ENCODE assay signal across 8 cellular contexts in genomic region chr6:159008656-159009288, GRCh38. TPM values are rescaled to one million over a fixed set of nuclear protein-coding genes. Genes with fewer than 3 reads are reported as not detected.
DNase-seq lines count a peak whose midpoint lies in the region; ATAC-seq and TF ChIP-seq lines count a peak whose summit lies in the region.

No MANE protein-coding gene starts in this region.

- peak; percentile 54 to 68 (median 66) for DNase-seq in CD4-positive, alpha-beta memory T cell
- DNase-seq in WTC11 (ENCODE audit: low spot score) (no peak), heart right ventricle (no peak), testis (no peak), dedifferentiated amniotic fluid mesenchymal stem cell (ENCODE audit: extremely low spot score) (no peak)

- H3K4me2 ChIP-seq in KMS-11, result peak overlapping the region; percentile 46

- peak overlapping the region; percentile 7 to 90 (median 77) for H3K27ac Mint-ChIP-seq in CD4-positive, alpha-beta memory T cell
- no peak overlapping the region for H3K27ac Mint-ChIP-seq in WTC11

- H3K9me3 Mint-ChIP-seq in CD4-positive, alpha-beta memory T cell, result peaks cover 0 to 1% (median 0%) of the 10 kb centered on the region in 8 donors
- H3K9me3 Mint-ChIP-seq in WTC11, result no peaks in the 10 kb centered on the region

- H3K4me1 ChIP-seq in CD4-positive, alpha-beta memory T cell (ENCODE audit: insufficient read depth, low read length), result peaks cover 44% of the 10 kb centered on the region
- H3K4me1 ChIP-seq in KMS-11 (ENCODE audit: low read depth, poor library complexity, severe bottlenecking) (peaks cover 11% of the 10 kb centered on the region), heart right ventricle (peaks cover 0 to 30% (median 0%) of the 10 kb centered on the region in 9 donors), testis (peaks cover 7% of the 10 kb centered on the region)

- CTCF ChIA-PET in CD4-positive, alpha-beta memory T cell (lab: Charles Lee; ENCODE audit: partially characterized antibody), result interaction anchor here (0.7 to 24.9 kb wide), 22 partner anchors 9 to 143 kb away, joined by 3 to 676 read pairs (median 6); partner anchors contain the start of genes RSPH3 and TAGAP
- CTCF ChIA-PET in WTC11 (lab: Charles Lee), result interaction anchor here (0.5 to 6.1 kb wide), 24 partner anchors 9 to 349 kb away, joined by 3 to 82 read pairs (median 4); partner anchors contain the start of gene RSPH3

- H3K36me3 Mint-ChIP-seq in CD4-positive, alpha-beta memory T cell, result peaks cover 0 to 5% of the 10 kb centered on the region in 2 donors
- no peaks in the 10 kb centered on the region for H3K36me3 Mint-ChIP-seq in WTC11

- H3K27me3 Mint-ChIP-seq in CD4-positive, alpha-beta memory T cell, result no peaks in the 10 kb centered on the region
- H3K27me3 Mint-ChIP-seq in WTC11 (ENCODE audit: low read depth), result no peaks in the 10 kb centered on the region

- H3K4me3 Mint-ChIP-seq in CD4-positive, alpha-beta memory T cell, result peak overlapping the region; percentile 64 to 77 (median 72)
- no peak overlapping the region for H3K4me3 Mint-ChIP-seq in WTC11

- H3K9ac ChIP-seq in KMS-11, result no peak overlapping the region

- peak; percentile 68; the same call in 1 of the 2 replicates for TF ChIP-seq CTCF in KMS-11 (conservative IDR thresholded peaks at IDR 0.05; ENCODE audit: low read depth, low read length)
- no peak for TF ChIP-seq CTCF in WTC11 (IDR thresholded peaks at IDR 0.05)
- TF ChIP-seq CTCF in heart right ventricle (IDR thresholded peaks at IDR 0.05), result peak; percentile 15 to 58 (median 48)
- peak; percentile 27 to 52 (median 37) for TF ChIP-seq CTCF in testis (IDR thresholded peaks at IDR 0.05)

- no peaks in the 10 kb centered on the region for H3K27me3 ChIP-seq in CD4-positive, alpha-beta memory T cell (ENCODE audit: insufficient read depth, low read length)
- H3K27me3 ChIP-seq in KMS-11 (ENCODE audit: insufficient read depth, low read depth) (no peaks in the 10 kb centered on the region), heart right ventricle (no peaks in the 10 kb centered on the region), testis (no peaks in the 10 kb centered on the region)

- POLR2A ChIA-PET in CD4-positive, alpha-beta memory T cell (lab: Charles Lee; ENCODE audit: partially characterized antibody), result interaction anchor here (1.0 to 22.0 kb wide), 13 partner anchors 9 to 127 kb away, joined by 3 to 651 read pairs (median 12); partner anchors contain the start of genes RSPH3 and TAGAP
- POLR2A ChIA-PET in WTC11 (lab: Charles Lee), result interaction anchor here (0.6 to 1.9 kb wide), 2 partner anchors 9 to 126 kb away, joined by 3 to 6 read pairs; partner anchors contain the start of gene RSPH3

- H3K36me3 ChIP-seq in CD4-positive, alpha-beta memory T cell (ENCODE audit: insufficient read depth, low read length), result no peaks in the 10 kb centered on the region
- H3K36me3 ChIP-seq in KMS-11 (ENCODE audit: insufficient read depth) (no peaks in the 10 kb centered on the region), heart right ventricle (no peaks in the 10 kb centered on the region), testis (ENCODE audit: low read depth, missing control alignments) (no peaks in the 10 kb centered on the region)

- ATAC-seq in GM18909 (IDR thresholded peaks at IDR 0.05; ENCODE audit: poor library complexity, unreplicated experiment) (peak; percentile 62), WTC11 (0 out of 2 replicates have a peak, but pooled peaks have one; percentile 41), heart right ventricle (peak in 5 of 8 donors; percentile 22 to 58 (median 47)), HG03457 (IDR thresholded peaks at IDR 0.05; ENCODE audit: unreplicated experiment) (no peak)

- peaks cover 37 to 55% (median 47%) of the 10 kb centered on the region in 4 donors for H3K4me1 Mint-ChIP-seq in CD4-positive, alpha-beta memory T cell
- no peaks in the 10 kb centered on the region for H3K4me1 Mint-ChIP-seq in WTC11

- H3K79me2 ChIP-seq in KMS-11 (ENCODE audit: insufficient read depth, low read depth), result no peaks in the 10 kb centered on the region

- H3K4me3 ChIP-seq in CD4-positive, alpha-beta memory T cell (ENCODE audit: low read length in 2 of 2), result peak overlapping the region in 1 of 2 donors; percentile 29
- H3K4me3 ChIP-seq in KMS-11 (IDR thresholded peaks at IDR 0.05; ENCODE audit: insufficient read depth, low read depth, low read length) (no peak overlapping the region), heart right ventricle (peak overlapping the region in 1 of 10 donors; percentile 20), testis (no peak overlapping the region)

- no peak for TF ChIP-seq POLR2A in testis (IDR thresholded peaks at IDR 0.05)

- H2AFZ ChIP-seq in KMS-11 (ENCODE audit: low read depth), result peak overlapping the region; percentile 32; the same call in 1 of the 2 replicates

- H3K9me3 ChIP-seq in CD4-positive, alpha-beta memory T cell (ENCODE audit: control insufficient read depth in 1 of 2, low read length in 2 of 2), result no peaks in the 10 kb centered on the region
- no peaks in the 10 kb centered on the region for H3K9me3 ChIP-seq in heart right ventricle
- H3K9me3 ChIP-seq in testis, result no peaks in the 10 kb centered on the region

- H3K27ac ChIP-seq in CD4-positive, alpha-beta memory T cell (ENCODE audit: low read depth, low read length), result no peak overlapping the region
- H3K27ac ChIP-seq in KMS-11 (no peak overlapping the region), heart right ventricle (peak overlapping the region in 1 of 10 donors; percentile 46), testis (no peak overlapping the region)

- intact Hi-C loops in CD4-positive, alpha-beta memory T cell (cut with micrococcal nuclease), result loop anchor here (1.0 kb wide), 3 partner anchors 34 to 126 kb away; no protein-coding TSS in a partner anchor
- intact Hi-C loops in heart right ventricle (cut with DNase I) (loop anchor here in 8 of 10 donors (1.0 to 10.0 kb wide), 7 partner anchors 94 to 126 kb away; no protein-coding TSS in a partner anchor), testis (cut with DNase I; ENCODE audit: low total_unique reads) (loop anchor here (10.0 kb wide), 1 partner anchor 126 kb away; no protein-coding TSS in a partner anchor)

- H4K20me1 ChIP-seq in KMS-11 (ENCODE audit: insufficient read depth), result no peaks in the 10 kb centered on the region

- WGBS in heart right ventricle, 2 donors, result 75 to 82% methylated on average over 10 of the region's 10 CpGs
- 83 to 85% methylated on average over 10 of the region's 10 CpGs for WGBS in testis, 2 donors

TF ChIP-seq in WTC11, 78 proteins besides CTCF, POLR2A, EP300 and RAD21 (continues in another document):
- TF ChIP-seq MYBL2 (CRISPR knock-in tag; IDR thresholded peaks at IDR 0.05) (no peak), ATF2 (CRISPR knock-in tag; IDR thresholded peaks at IDR 0.05; ENCODE audit: borderline replicate concordance, low read depth) (no peak), NFATC4 (CRISPR knock-in tag; IDR thresholded peaks at IDR 0.05) (no peak), NFE2L1 (CRISPR knock-in tag; IDR thresholded peaks at IDR 0.05) (no peak), ZBTB21 (CRISPR knock-in tag; IDR thresholded peaks at IDR 0.05; ENCODE audit: borderline replicate concordance) (no peak), CBFB (CRISPR knock-in tag; IDR thresholded peaks at IDR 0.05; ENCODE audit: low read depth) (no peak), ZNF219 (CRISPR knock-in tag; IDR thresholded peaks at IDR 0.05; ENCODE audit: borderline replicate concordance) (no peak), NR1H2 (CRISPR knock-in tag; IDR thresholded peaks at IDR 0.05) (no peak)
- TF ChIP-seq, protein P1, sequence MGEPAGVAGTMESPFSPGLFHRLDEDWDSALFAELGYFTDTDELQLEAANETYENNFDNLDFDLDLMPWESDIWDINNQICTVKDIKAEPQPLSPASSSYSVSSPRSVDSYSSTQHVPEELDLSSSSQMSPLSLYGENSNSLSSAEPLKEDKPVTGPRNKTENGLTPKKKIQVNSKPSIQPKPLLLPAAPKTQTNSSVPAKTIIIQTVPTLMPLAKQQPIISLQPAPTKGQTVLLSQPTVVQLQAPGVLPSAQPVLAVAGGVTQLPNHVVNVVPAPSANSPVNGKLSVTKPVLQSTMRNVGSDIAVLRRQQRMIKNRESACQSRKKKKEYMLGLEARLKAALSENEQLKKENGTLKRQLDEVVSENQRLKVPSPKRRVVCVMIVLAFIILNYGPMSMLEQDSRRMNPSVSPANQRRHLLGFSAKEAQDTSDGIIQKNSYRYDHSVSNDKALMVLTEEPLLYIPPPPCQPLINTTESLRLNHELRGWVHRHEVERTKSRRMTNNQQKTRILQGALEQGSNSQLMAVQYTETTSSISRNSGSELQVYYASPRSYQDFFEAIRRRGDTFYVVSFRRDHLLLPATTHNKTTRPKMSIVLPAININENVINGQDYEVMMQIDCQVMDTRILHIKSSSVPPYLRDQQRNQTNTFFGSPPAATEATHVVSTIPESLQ (CRISPR knock-in tag; IDR thresholded peaks at IDR 0.05), result no peak

RNA-seq across cellular contexts. Expression of gene RSPH3, which starts 8.8 kb away (rescaled TPM):
- 1 to 10 TPM; 3.4 to 3.5 TPM for total RNA-seq in CD4-positive, alpha-beta memory T cell
- 1 to 10 TPM in 1 of 2 donors, under 1 TPM in 1; 0.66 to 3.7 TPM for polyA plus RNA-seq in CD4-positive, alpha-beta memory T cell
- 2.4 to 3.2 TPM (median 2.7 TPM) in 3 replicates for total RNA-seq in WTC11 (2021)
- 10 to 100 TPM in 7 of 10 donors, 1 to 10 TPM in 3; 7.2 to 11.7 (median 10.3) TPM for total RNA-seq in heart right ventricle
- polyA plus RNA-seq in heart right ventricle, result 1 to 10 TPM; 2.3 to 2.8 TPM
- 10 to 100 TPM; 15.7 to 23.6 TPM for total RNA-seq in testis
- polyA plus RNA-seq in testis (ENCODE audit: insufficient read depth, low read depth, low replicate concordance), result 41.9 TPM

RNA-seq across cellular contexts. Expression of gene TAGAP, which starts 36.0 kb away (rescaled TPM):
- 100 to 1,000 TPM; 160 to 161 TPM for total RNA-seq in CD4-positive, alpha-beta memory T cell
- 100 to 1,000 TPM; 215 to 276 TPM for polyA plus RNA-seq in CD4-positive, alpha-beta memory T cell
- total RNA-seq in WTC11 (2021) (0.22 to 0.27 TPM (median 0.27 TPM) in 3 replicates), heart right ventricle (1 to 10 TPM in 5 of 10 donors, under 1 TPM in 5; 0.45 to 6.5 (median 0.98) TPM), testis (1 to 10 TPM; 1.1 to 4.5 TPM)
- polyA plus RNA-seq in heart right ventricle (under 1 TPM; 0.28 to 0.37 TPM), testis (ENCODE audit: insufficient read depth, low read depth, low replicate concordance) (4.9 TPM)

Comparison
In these comparisons a context has a peak if more than half of its experiments do, and no peak if none do; other contexts are left out.
1. DNase-seq: peak in CD4-positive, alpha-beta memory T cell (5 of 5); none in WTC11 (single experiment), heart right ventricle (0 of 2), testis (single experiment) and dedifferentiated amniotic fluid mesenchymal stem cell (single experiment).
2. RNA of gene TAGAP, which starts 36.0 kb away (total RNA-seq): 160 to 161 TPM in CD4-positive, alpha-beta memory T cell; 1.1 to 4.5 TPM in testis, 0.45 to 6.5 TPM in heart right ventricle and 0.22 to 0.27 TPM in WTC11; every median in the first group is over 10 times any median in the second.